In genomic region chr14:24226477-24226876, GRCh38 we compare ENCODE assay signal across 24 cellular contexts.
"Had no signal": no experiment of that assay in that cellular context is flagged by ENCODE, and none has a peak within 500 bp of the region (broad histone marks: within the 10 kb centered on the region; RNA-seq: fewer than 3 reads in every experiment).

No MANE protein-coding gene starts in this region.

- H3K9me3 ChIP-seq: left ventricle myocardium inferior, lower lobe of right lung, ovary, right atrium auricular region, stomach, thoracic aorta, transverse colon had no signal

- H3K27ac Mint-ChIP-seq: dendritic cell treated with granulocyte-macrophage colony-stimulating factor and Interleukin-4, amounts not matched to agents 40 ng/mL and 50 ng/mL, for 4 days; neural progenitor cell had no signal

- H3K27me3 Mint-ChIP-seq: dendritic cell treated with granulocyte-macrophage colony-stimulating factor and Interleukin-4, amounts not matched to agents 40 ng/mL and 50 ng/mL, for 4 days; effector memory CD8-positive, alpha-beta T cell; memory B cell; natural killer cell treated with Interleukin-12 subunit alpha and Interleukin-12 subunit beta and Interleukin-15 and Interleukin-18, amount 100 ng/mL, for 72 hours had no signal

- H3K9me3 Mint-ChIP-seq: dendritic cell treated with granulocyte-macrophage colony-stimulating factor and Interleukin-4, amounts not matched to agents 40 ng/mL and 50 ng/mL, for 4 days; effector memory CD8-positive, alpha-beta T cell; memory B cell; natural killer cell treated with Interleukin-12 subunit alpha and Interleukin-12 subunit beta and Interleukin-15 and Interleukin-18, amount 100 ng/mL, for 72 hours; neural progenitor cell had no signal

- H3K4me3 Mint-ChIP-seq: dendritic cell treated with granulocyte-macrophage colony-stimulating factor and Interleukin-4, amounts not matched to agents 40 ng/mL and 50 ng/mL, for 4 days; effector memory CD8-positive, alpha-beta T cell; memory B cell; natural killer cell treated with Interleukin-12 subunit alpha and Interleukin-12 subunit beta and Interleukin-15 and Interleukin-18, amount 100 ng/mL, for 72 hours; neural progenitor cell had no signal

- H3K27ac ChIP-seq: hepatocyte, left ventricle myocardium inferior, lower lobe of right lung, neural progenitor cell, ovary, right atrium auricular region, stomach, thoracic aorta, transverse colon had no signal

- DNase-seq: effector memory CD8-positive, alpha-beta T cell; erythroblast; foreskin melanocyte; head of caudate nucleus; kidney; left cardiac atrium; left ventricle myocardium inferior; lower lobe of right lung; midbrain; nucleus accumbens; ovary; small intestine; stimulated activated CD4-positive, alpha-beta T cell treated with anti-CD3 and anti-CD28 coated beads, Interleukin-12 subunit alpha, Interleukin-12 subunit beta, amount 100 ng/mL, for 4 hours; stimulated activated naive CD4-positive, alpha-beta T cell; stomach; substantia nigra; transverse colon had no signal

- ATAC-seq: effector memory CD8-positive, alpha-beta T cell; left cardiac atrium; lower lobe of right lung; natural killer cell treated with Interleukin-12 subunit alpha and Interleukin-12 subunit beta and Interleukin-15 and Interleukin-18, amount 100 ng/mL, for 72 hours had no signal
